ENCODE assay signal across 9 cellular contexts in genomic region chr12:53585726-53586125, GRCh38. TPM values are rescaled to one million over a fixed set of nuclear protein-coding genes. Genes with fewer than 3 reads are reported as not detected.
DNase-seq lines count a peak whose midpoint lies in the region; ATAC-seq and TF ChIP-seq lines count a peak whose summit lies in the region.
"Had no signal": no experiment of that assay in that cellular context is flagged by ENCODE, and none has a peak within 500 bp of the region (broad histone marks: within the 10 kb centered on the region; RNA-seq: fewer than 3 reads in every experiment).

No MANE protein-coding gene starts in this region.

- TF ChIP-seq CTCF in mesothelial cell of epicardium (IDR thresholded peaks at IDR 0.05; ENCODE audit: unreplicated experiment) (no peak), progenitor cell of endocrine pancreas (IDR thresholded peaks at IDR 0.05; ENCODE audit: unreplicated experiment) (no peak)

- H3K27ac ChIP-seq in KOPT-K1 (ENCODE audit: low read depth, low read length, poor library complexity, severe bottlenecking): peak overlapping the region; percentile 28

- H3K4me3 Mint-ChIP-seq in mesothelial cell of epicardium (no peak overlapping the region), progenitor cell of endocrine pancreas (ENCODE audit: low read depth) (no peak overlapping the region)

- H3K9me3 Mint-ChIP-seq in mesothelial cell of epicardium (peaks cover 11% of the 10 kb centered on the region), progenitor cell of endocrine pancreas (ENCODE audit: low read depth) (peaks cover 8% of the 10 kb centered on the region)

- DNase-seq in mesothelial cell of epicardium (ENCODE audit: low spot score in 2 of 2, unreplicated experiment in 2 of 2) (no peak), kidney glomerular epithelial cell (lab: John Stamatoyannopoulos, UW) (no peak), progenitor cell of endocrine pancreas (ENCODE audit: low spot score, unreplicated experiment) (no peak)
- DNase-seq: Calu3 had no signal

- H3K9me3 ChIP-seq in KOPT-K1 (ENCODE audit: insufficient read depth, low read length, poor library complexity, severe bottlenecking): no peaks in the 10 kb centered on the region

- H3K36me3 Mint-ChIP-seq in mesothelial cell of epicardium: peaks cover 19% of the 10 kb centered on the region
- H3K36me3 Mint-ChIP-seq in progenitor cell of endocrine pancreas (ENCODE audit: insufficient read depth): peaks cover 16% of the 10 kb centered on the region

- peak; percentile 67 for ATAC-seq in GM18907 (IDR thresholded peaks at IDR 0.05; ENCODE audit: unreplicated experiment)
- ATAC-seq in GM21825 (IDR thresholded peaks at IDR 0.05; ENCODE audit: unreplicated experiment): peak; percentile 65
- ATAC-seq in GM21528 (IDR thresholded peaks at IDR 0.05; ENCODE audit: low FRiP score, unreplicated experiment): no peak
- ATAC-seq in HG03025 (IDR thresholded peaks at IDR 0.05; ENCODE audit: low FRiP score, unreplicated experiment): no peak

- peak overlapping the region; percentile 58 for H3K27ac Mint-ChIP-seq in mesothelial cell of epicardium
- H3K27ac Mint-ChIP-seq in progenitor cell of endocrine pancreas: no peak overlapping the region

- H3K4me1 Mint-ChIP-seq in mesothelial cell of epicardium (peaks cover 5% of the 10 kb centered on the region), progenitor cell of endocrine pancreas (ENCODE audit: low read depth) (peaks cover 9% of the 10 kb centered on the region)

- H3K27me3 Mint-ChIP-seq in mesothelial cell of epicardium (ENCODE audit: low read depth) (no peaks in the 10 kb centered on the region), progenitor cell of endocrine pancreas (no peaks in the 10 kb centered on the region)

- H3K36me3 ChIP-seq in KOPT-K1 (ENCODE audit: insufficient read depth, low read length): peaks cover 5% of the 10 kb centered on the region; the same call in 1 of the 2 replicates

RNA-seq across cellular contexts. Expression of gene ATF7, which starts 40.5 kb away (rescaled TPM):
- 35.4 to 38.6 TPM (median 36.3 TPM) in 3 replicates for total RNA-seq in mesothelial cell of epicardium
- total RNA-seq in progenitor cell of endocrine pancreas: 47.5 and 51.7 TPM in 2 replicates

Comparison
In these comparisons a context has a peak if more than half of its experiments do, and no peak if none do; other contexts are left out.
1. ATAC-seq: peak in GM18907 (single experiment) and GM21825 (single experiment); none in GM21528 (single experiment) and HG03025 (single experiment).